In genomic region chr10:38038107-38038931, GRCh38 we compare ENCODE assay signal across 8 cellular contexts. TPM values are rescaled to one million over a fixed set of nuclear protein-coding genes. Genes with fewer than 3 reads are reported as not detected.
A peak's percentile ranks its signal among the peaks of the same experiment; 100 is the strongest.
DNase-seq lines count a peak whose midpoint lies in the region; ATAC-seq and TF ChIP-seq lines count a peak whose summit lies in the region.

No MANE protein-coding gene starts in this region.

- H3K27me3 ChIP-seq in CD4-positive, alpha-beta T cell (ENCODE audit: control insufficient read depth, insufficient read depth, low read length): no peaks in the 10 kb centered on the region
- H3K27me3 ChIP-seq in hepatocyte: no peaks in the 10 kb centered on the region

- 97% methylated on average over 7 of the region's 7 CpGs for WGBS in hepatocyte (ENCODE audit: low lambda C conversion rate, missing lambda C conversion rate)

- CTCF ChIA-PET in CD4-positive, alpha-beta T cell (lab: Charles Lee): interaction anchor here (1.2 kb wide), 1 partner anchor 61 kb away, joined by 3 read pairs; the partner anchor contains the start of gene ZNF25

- peak; percentile 62 for ATAC-seq in CD4-positive, alpha-beta T cell (ENCODE audit: poor library complexity)
- peak; percentile 90 for ATAC-seq in GM19324 (IDR thresholded peaks at IDR 0.05; ENCODE audit: low FRiP score, unreplicated experiment)
- ATAC-seq in HG03139 (IDR thresholded peaks at IDR 0.05; ENCODE audit: unreplicated experiment): peak; percentile 89
- peak; percentile 57 for ATAC-seq in activated naive CD8-positive, alpha-beta T cell treated with anti-CD3 and anti-CD28 coated beads, Interleukin-2, amount 50 U/mL, for 24 hours

- no peak overlapping the region for H3K4me2 ChIP-seq in hepatocyte

- peaks cover 53% of the 10 kb centered on the region for H3K4me1 Mint-ChIP-seq in CD4-positive, alpha-beta T cell (ENCODE audit: low read depth)
- peaks cover 32% of the 10 kb centered on the region for H3K4me1 Mint-ChIP-seq in activated naive CD8-positive, alpha-beta T cell treated with anti-CD3 and anti-CD28 coated beads, Interleukin-2, amount 50 U/mL, for 24 hours

- peaks cover 2% of the 10 kb centered on the region for H3K9me3 Mint-ChIP-seq in CD4-positive, alpha-beta T cell
- H3K9me3 Mint-ChIP-seq in activated naive CD8-positive, alpha-beta T cell treated with anti-CD3 and anti-CD28 coated beads, Interleukin-2, amount 50 U/mL, for 24 hours: peaks cover 6% of the 10 kb centered on the region

- H3K9me2 ChIP-seq in hepatocyte (replicated peaks; ENCODE audit: insufficient read depth): no peaks in the 10 kb centered on the region

- no peaks in the 10 kb centered on the region for H3K9me3 ChIP-seq in CD4-positive, alpha-beta T cell (ENCODE audit: control insufficient read depth, low read length)
- no peaks in the 10 kb centered on the region for H3K9me3 ChIP-seq in hepatocyte (ENCODE audit: low read depth)

- H3K36me3 Mint-ChIP-seq in CD4-positive, alpha-beta T cell (ENCODE audit: low read depth): peaks cover 95% of the 10 kb centered on the region
- H3K36me3 Mint-ChIP-seq in activated naive CD8-positive, alpha-beta T cell treated with anti-CD3 and anti-CD28 coated beads, Interleukin-2, amount 50 U/mL, for 24 hours (ENCODE audit: low read depth): peaks cover 77% of the 10 kb centered on the region

- DNase-seq in CD4-positive, alpha-beta T cell: no peak
- DNase-seq in activated naive CD8-positive, alpha-beta T cell treated with anti-CD3 and anti-CD28 coated beads, Interleukin-2, amount 50 U/mL, for 24 hours: no peak
- DNase-seq in DMS79 treated with DMSO at 0.1 percent for 48 hours (lab: John Stamatoyannopoulos, UW): no peak
- DNase-seq in stimulated activated CD4-positive, alpha-beta T cell treated with anti-CD3 and anti-CD28 coated beads, Interleukin-4, amount 100 ng/mL, for 1 hour: no peak
- no peak for DNase-seq in hepatocyte (ENCODE audit: low spot score)
- no peak for DNase-seq in UCSD-AML1 (lab: John Stamatoyannopoulos, UW; ENCODE audit: unreplicated experiment)

- peak overlapping the region; percentile 10 for H3K27ac ChIP-seq in CD4-positive, alpha-beta T cell (ENCODE audit: low read depth, low read length)
- H3K27ac ChIP-seq in hepatocyte: no peak overlapping the region

- no peak for TF ChIP-seq CTCF in CD4-positive, alpha-beta T cell (IDR thresholded peaks at IDR 0.05)
- no peak for TF ChIP-seq CTCF in hepatocyte (IDR thresholded peaks at IDR 0.05; ENCODE audit: poor library complexity)

- H3K79me2 ChIP-seq in hepatocyte: peaks cover 14% of the 10 kb centered on the region

- no peaks in the 10 kb centered on the region for H3K4me1 ChIP-seq in hepatocyte (ENCODE audit: insufficient read depth)

- peak overlapping the region; percentile 82 for H3K4me3 Mint-ChIP-seq in CD4-positive, alpha-beta T cell
- peak overlapping the region; percentile 67 for H3K4me3 Mint-ChIP-seq in activated naive CD8-positive, alpha-beta T cell treated with anti-CD3 and anti-CD28 coated beads, Interleukin-2, amount 50 U/mL, for 24 hours

- intact Hi-C loops in CD4-positive, alpha-beta T cell (cut with DNase I, micrococcal nuclease): no loop called here

- POLR2A ChIA-PET in CD4-positive, alpha-beta T cell (lab: Charles Lee): no interaction called here

- H3K27me3 Mint-ChIP-seq in CD4-positive, alpha-beta T cell: no peaks in the 10 kb centered on the region
- no peaks in the 10 kb centered on the region for H3K27me3 Mint-ChIP-seq in activated naive CD8-positive, alpha-beta T cell treated with anti-CD3 and anti-CD28 coated beads, Interleukin-2, amount 50 U/mL, for 24 hours

- H3K36me3 ChIP-seq in hepatocyte (replicated peaks; ENCODE audit: insufficient read depth, low read depth): peaks cover 3% of the 10 kb centered on the region

- H2AFZ ChIP-seq in hepatocyte: no peak overlapping the region

- H3K4me3 ChIP-seq in hepatocyte: no peak overlapping the region

- peak overlapping the region; percentile 83 for H3K27ac Mint-ChIP-seq in CD4-positive, alpha-beta T cell
- H3K27ac Mint-ChIP-seq in activated naive CD8-positive, alpha-beta T cell treated with anti-CD3 and anti-CD28 coated beads, Interleukin-2, amount 50 U/mL, for 24 hours: peak overlapping the region; percentile 91

- no peaks in the 10 kb centered on the region for H4K20me1 ChIP-seq in hepatocyte (ENCODE audit: insufficient read depth, poor library complexity, severe bottlenecking)

RNA-seq across cellular contexts. Expression of gene ZNF33A, which starts 27.8 kb away (rescaled TPM):
- 10 to 100 TPM; 25.9 to 30.3 TPM for total RNA-seq in CD4-positive, alpha-beta T cell
- total RNA-seq in hepatocyte: 15.9 and 22.5 TPM in 2 replicates
- polyA plus RNA-seq in hepatocyte: 7.0 and 8.4 TPM in 2 replicates

RNA-seq across cellular contexts. Expression of gene ZNF37A, which starts 55.8 kb away (rescaled TPM):
- total RNA-seq in CD4-positive, alpha-beta T cell: 10 to 100 TPM; 14.7 to 15.4 TPM
- total RNA-seq in hepatocyte: 4.3 and 6.0 TPM in 2 replicates
- polyA plus RNA-seq in hepatocyte: 3.4 and 4.8 TPM in 2 replicates
